ENCODE assay signal across 13 cellular contexts in genomic region chr2:40251146-40251545, GRCh38.
DNase-seq lines count a peak whose midpoint lies in the region; ATAC-seq, FAIRE-seq and TF ChIP-seq lines count a peak whose summit lies in the region.
"Had no signal": no experiment of that assay in that cellular context is flagged by ENCODE, and none has a peak within 500 bp of the region (broad histone marks: within the 10 kb centered on the region; RNA-seq: fewer than 3 reads in every experiment).

No MANE protein-coding gene starts in this region.

- H3K4me1 ChIP-seq in small intestine (ENCODE audit: control insufficient read depth in 2 of 2, insufficient read depth in 1 of 2, low read depth in 1 of 2, low read length in 1 of 2) (no peaks in the 10 kb centered on the region), aorta (ENCODE audit: control insufficient read depth in 1 of 2, insufficient read depth in 2 of 2, low read length in 2 of 2) (no peaks in the 10 kb centered on the region)
- H3K4me1 ChIP-seq: A549, right lobe of liver had no signal

- H3K27ac ChIP-seq in small intestine (ENCODE audit: low read depth in 1 of 2, low read length in 1 of 2) (no peak overlapping the region), aorta (ENCODE audit: low read depth in 1 of 2, low read length in 2 of 2) (no peak overlapping the region)
- H3K27ac ChIP-seq: A549, right lobe of liver, RWPE1 had no signal

- no peak for FAIRE-seq in small intestine (lab: Jason Lieb, UNC)
- FAIRE-seq: A549 had no signal

- DNase-seq in NCI-H446 treated with DMSO at 0.1 percent for 48 hours (lab: John Stamatoyannopoulos, UW) (peak; percentile 4), NCI-H446 (lab: John Stamatoyannopoulos, UW) (no peak), NCI-H345 (lab: John Stamatoyannopoulos, UW) (peak; percentile 92), fibroblast of pulmonary artery (ENCODE audit: low read depth) (peak; percentile 18), small intestine (peak; percentile 9), aorta (no peak), erythroblast (lab: John Stamatoyannopoulos, UW) (no peak), dedifferentiated amniotic fluid mesenchymal stem cell (ENCODE audit: extremely low spot score) (no peak)
- DNase-seq: EL, MG63, right lobe of liver had no signal

- H3K4me3 ChIP-seq in fibroblast of pulmonary artery (replicated peaks; ENCODE audit: low read depth, low read length) (no peak overlapping the region), small intestine (ENCODE audit: low read depth in 1 of 2, low read length in 2 of 2) (no peak overlapping the region), aorta (ENCODE audit: low read length in 2 of 2) (no peak overlapping the region)
- H3K4me3 ChIP-seq: A549, MG63, right lobe of liver had no signal

- WGBS in small intestine, 3 donors, result 18 to 41% (median 28%) methylated on average over 2 of the region's 2 CpGs
- 26 to 33% methylated on average over 2 of the region's 2 CpGs for WGBS in aorta, 2 donors

- intact Hi-C loops in aorta (cut with DNase I), result no loop called here

- TF ChIP-seq CTCF in fibroblast of pulmonary artery (IDR thresholded peaks at IDR 0.05; ENCODE audit: low read length, missing control alignments), result no peak

- H3K27me3 ChIP-seq in small intestine (ENCODE audit: control insufficient read depth in 2 of 2, insufficient read depth in 2 of 2, low read length in 2 of 2) (no peaks in the 10 kb centered on the region), aorta (ENCODE audit: control insufficient read depth in 1 of 2, insufficient read depth in 2 of 2, low read length in 1 of 2) (no peaks in the 10 kb centered on the region)
- H3K27me3 ChIP-seq: MG63, right lobe of liver had no signal

- H3K9me3 ChIP-seq in small intestine (ENCODE audit: control insufficient read depth, low read depth), result no peaks in the 10 kb centered on the region
- no peaks in the 10 kb centered on the region for H3K9me3 ChIP-seq in aorta (ENCODE audit: control insufficient read depth, low read length)
- H3K9me3 ChIP-seq: A549, MG63, right lobe of liver had no signal

- H3K36me3 ChIP-seq in small intestine (ENCODE audit: control insufficient read depth in 2 of 2, insufficient read depth in 2 of 2, low read length in 2 of 2) (no peaks in the 10 kb centered on the region), aorta (ENCODE audit: control insufficient read depth in 1 of 2, insufficient read depth in 2 of 2, low read length in 1 of 2) (no peaks in the 10 kb centered on the region)
- H3K36me3 ChIP-seq: MG63, right lobe of liver had no signal

- TF ChIP-seq POLR2A in erythroblast (IDR thresholded peaks at IDR 0.05; ENCODE audit: low read length), result no peak

- no peak for ATAC-seq in aorta (ENCODE audit: low FRiP score)
- ATAC-seq: A549, right lobe of liver had no signal

Comparison
In these comparisons a context has a peak if more than half of its experiments do, and no peak if none do; other contexts are left out.
1. DNase-seq: peak in NCI-H446 treated with DMSO at 0.1 percent for 48 hours (single experiment), NCI-H345 (single experiment), fibroblast of pulmonary artery (single experiment) and small intestine (single experiment); none in NCI-H446 (0 of 2), aorta (0 of 2), erythroblast (0 of 2) and dedifferentiated amniotic fluid mesenchymal stem cell (single experiment).